ENCODE assay signal across 8 cellular contexts in the genomic region with DNA sequence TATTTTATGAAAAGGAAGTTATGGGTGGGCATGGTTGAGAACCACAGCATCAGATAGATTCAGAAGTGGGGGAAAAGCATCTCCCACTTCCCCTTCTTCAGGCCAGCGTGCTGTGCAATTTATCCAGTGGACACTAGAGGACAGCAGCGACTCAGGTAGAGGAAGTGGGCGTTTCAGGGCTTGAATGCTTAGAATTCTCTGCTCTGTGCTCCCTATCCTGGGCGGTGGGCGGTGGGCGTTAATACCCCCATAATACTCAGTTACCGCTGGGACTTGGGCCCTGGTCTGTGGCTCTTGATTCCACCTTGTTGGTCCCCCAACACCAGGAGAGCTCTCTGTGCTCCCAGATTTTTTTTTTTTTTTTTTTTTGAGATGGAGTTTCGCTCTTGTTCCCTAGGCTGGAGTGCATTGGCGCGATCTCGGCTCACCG. TPM values are rescaled to one million over a fixed set of nuclear protein-coding genes. Genes with fewer than 3 reads are reported as not detected.
DNase-seq lines count a peak whose midpoint lies in the region; ATAC-seq, FAIRE-seq and TF ChIP-seq lines count a peak whose summit lies in the region.

No MANE protein-coding gene starts in this region.

- H3K4me1 ChIP-seq in A549, result 0 out of 3 replicates have a peak, but pooled peaks cover 4% of the 10 kb centered on the region
- H3K4me1 ChIP-seq in testis, result peaks cover 7% of the 10 kb centered on the region

- DNase-seq in A549 (ENCODE audit: low read depth in 1 of 2, low spot score in 1 of 2), result peak; percentile 57 to 75
- peak; percentile 56 for DNase-seq in NCI-H2171 (lab: John Stamatoyannopoulos, UW)
- DNase-seq in activated CD4-positive, alpha-beta T cell treated with anti-CD3 and anti-CD28 coated beads for 36 hours, result peak; percentile 69
- peak; percentile 76 for DNase-seq in ecto neural progenitor cell (ENCODE audit: low spot score)
- peak; percentile 43 for DNase-seq in myocyte (ENCODE audit: low read depth)
- peak; percentile 60 for DNase-seq in testis

- 8% methylated on average over 12 of the region's 12 CpGs for WGBS in A549 (ENCODE audit: missing lambda C conversion rate)
- 26 to 27% methylated on average over 12 of the region's 12 CpGs for WGBS in testis, 2 donors

- H3K4me2 ChIP-seq in A549, result peak overlapping the region; percentile 66

- peak; percentile 84 to 85 for TF ChIP-seq RAD21 in A549 (conservative IDR thresholded peaks at IDR 0.05 in 1 of 2, IDR thresholded peaks at IDR 0.05 in 1 of 2)

- TF ChIP-seq EP300 in A549 (IDR thresholded peaks at IDR 0.05), result no peak

- no peaks in the 10 kb centered on the region for H3K27me3 Mint-ChIP-seq in activated CD4-positive, alpha-beta T cell treated with anti-CD3 and anti-CD28 coated beads for 36 hours

- no peak overlapping the region for H3K4me3 Mint-ChIP-seq in activated CD4-positive, alpha-beta T cell treated with anti-CD3 and anti-CD28 coated beads for 36 hours

- H3K27me3 ChIP-seq in testis, result no peaks in the 10 kb centered on the region

- H3K4me3 ChIP-seq in A549, result peak overlapping the region; percentile 42
- H3K4me3 ChIP-seq in GM12875 (ENCODE audit: low read depth, low read length), result no peak overlapping the region
- H3K4me3 ChIP-seq in testis, result no peak overlapping the region

- no peak overlapping the region for H3K27ac Mint-ChIP-seq in activated CD4-positive, alpha-beta T cell treated with anti-CD3 and anti-CD28 coated beads for 36 hours

- H3K27ac ChIP-seq in A549, result peak overlapping the region; percentile 49 to 73; a peak in 5 of 6 replicates
- H3K27ac ChIP-seq in testis, result no peak overlapping the region

- TF ChIP-seq CTCF in A549 (IDR thresholded peaks at IDR 0.05) (peak; percentile 90), GM12875 (IDR thresholded peaks at IDR 0.05; ENCODE audit: borderline replicate concordance, insufficient read depth, low read depth, low read length) (peak; percentile 93), testis (IDR thresholded peaks at IDR 0.05) (peak; percentile 23 to 70 (median 43))

- no peaks in the 10 kb centered on the region for H3K36me3 ChIP-seq in testis (ENCODE audit: low read depth, missing control alignments)

- no peaks in the 10 kb centered on the region for H3K4me1 Mint-ChIP-seq in activated CD4-positive, alpha-beta T cell treated with anti-CD3 and anti-CD28 coated beads for 36 hours

- ATAC-seq in A549 (peak; percentile 91 to 95), HG03025 (IDR thresholded peaks at IDR 0.05; ENCODE audit: low FRiP score, unreplicated experiment) (no peak)
- peak; percentile 81 for ATAC-seq in activated CD4-positive, alpha-beta T cell treated with anti-CD3 and anti-CD28 coated beads for 36 hours

- POLR2A ChIA-PET in A549 (lab: Yijun Ruan, JAX), result interaction anchor here (0.6 kb wide), 1 partner anchor 515 kb away, joined by 3 read pairs; no protein-coding TSS in a partner anchor
- POLR2A ChIA-PET in activated CD4-positive, alpha-beta T cell treated with anti-CD3 and anti-CD28 coated beads for 36 hours (lab: Charles Lee), result no interaction called here

- TF ChIP-seq POLR2A in A549 (IDR thresholded peaks at IDR 0.05; ENCODE audit: low read length) (no peak), testis (IDR thresholded peaks at IDR 0.05) (no peak)

- intact Hi-C loops in activated CD4-positive, alpha-beta T cell treated with anti-CD3 and anti-CD28 coated beads for 36 hours (cut with DNase I, micrococcal nuclease), result loop anchor here in 1 of 2 experiments (5.0 kb wide), 1 partner anchor 85 kb away; no protein-coding TSS in a partner anchor
- intact Hi-C loops in testis (cut with DNase I; ENCODE audit: low total_unique reads), result no loop called here

- no peaks in the 10 kb centered on the region for H3K36me3 Mint-ChIP-seq in activated CD4-positive, alpha-beta T cell treated with anti-CD3 and anti-CD28 coated beads for 36 hours (ENCODE audit: low read depth)

- no peaks in the 10 kb centered on the region for H3K9me3 Mint-ChIP-seq in activated CD4-positive, alpha-beta T cell treated with anti-CD3 and anti-CD28 coated beads for 36 hours (ENCODE audit: low read depth)

- CTCF ChIA-PET in A549 (lab: Yijun Ruan, JAX), result interaction anchor here (0.6 to 3.4 kb wide), 24 partner anchors 9 to 533 kb away, joined by 3 to 18 read pairs (median 4); no protein-coding TSS in a partner anchor
- CTCF ChIA-PET in activated CD4-positive, alpha-beta T cell treated with anti-CD3 and anti-CD28 coated beads for 36 hours (lab: Charles Lee), result interaction anchor here (0.7 to 1.1 kb wide), 2 partner anchors 29 to 82 kb away, joined by 3 to 7 read pairs; no protein-coding TSS in a partner anchor

- FAIRE-seq in A549 (lab: Jason Lieb, UNC), result no peak

- no peaks in the 10 kb centered on the region for H3K9me3 ChIP-seq in A549
- H3K9me3 ChIP-seq in testis, result no peaks in the 10 kb centered on the region

TF ChIP-seq in A549, 52 proteins besides CTCF, POLR2A, EP300 and RAD21:
- peak; percentile 59 for TF ChIP-seq SMC3 (IDR thresholded peaks at IDR 0.05)
- TF ChIP-seq EHF (CRISPR knock-in tag; IDR thresholded peaks at IDR 0.05), result no peak

RNA-seq across cellular contexts. Expression of a gene that starts 3.7 kb away (rescaled TPM):
- polyA plus RNA-seq in A549 (2011; rRNA removed) (not detected in 2 replicates), A549 (2017; fragmentation: RNase III; extraction: RNeasy Plus Mini Kit Qiagen cat#74134 plus additional on column Dnase treatment) (not detected in 3 replicates), testis (ENCODE audit: insufficient read depth, low read depth, low replicate concordance) (82.6 TPM)
- not detected in 2 replicates for polyA plus RNA-seq in A549 (2012; cell fraction: cytosol; rRNA removed)
- polyA plus RNA-seq in A549 (2012; cell fraction: nucleus; rRNA removed), result not detected in 2 replicates
- not detected in 2 replicates for polyA minus RNA-seq in A549 (2011; rRNA and poly(A)+ RNA removed)
- not detected for total RNA-seq in activated CD4-positive, alpha-beta T cell treated with anti-CD3 and anti-CD28 coated beads for 36 hours
- total RNA-seq in myocyte (not detected in 2 replicates), testis (10 to 100 TPM; 22.9 to 38.7 TPM)
- not detected for polyA plus RNA-seq in myocyte (2012)

RNA-seq across cellular contexts. Expression of a gene that starts 16.6 kb away (rescaled TPM):
- 3.9 and 4.6 TPM in 2 replicates for polyA plus RNA-seq in A549 (2011; rRNA removed)
- polyA plus RNA-seq in A549 (2012; cell fraction: cytosol; rRNA removed), result 2.6 and 3.0 TPM in 2 replicates
- 1.4 and 3.0 TPM in 2 replicates for polyA plus RNA-seq in A549 (2012; cell fraction: nucleus; rRNA removed)
- polyA plus RNA-seq in A549 (2017; fragmentation: RNase III; extraction: RNeasy Plus Mini Kit Qiagen cat#74134 plus additional on column Dnase treatment), result 3.3 to 4.3 TPM (median 3.6 TPM) in 3 replicates
- 2.9 and 3.0 TPM in 2 replicates for polyA minus RNA-seq in A549 (2011; rRNA and poly(A)+ RNA removed)
- total RNA-seq in activated CD4-positive, alpha-beta T cell treated with anti-CD3 and anti-CD28 coated beads for 36 hours, result 1 to 10 TPM; 4.4 to 6.5 TPM
- total RNA-seq in myocyte, result not detected in 2 replicates
- polyA plus RNA-seq in myocyte (2012), result not detected
- 10 to 100 TPM in 1 of 2 donors, 1 to 10 TPM in 1; 9.6 to 18.6 TPM for total RNA-seq in testis
- 19.3 TPM for polyA plus RNA-seq in testis (ENCODE audit: insufficient read depth, low read depth, low replicate concordance)

RNA-seq across cellular contexts. Expression of a gene that starts 34.1 kb away (rescaled TPM):
- polyA plus RNA-seq in A549 (2011; rRNA removed), result not detected in 2 replicates
- polyA plus RNA-seq in A549 (2012; cell fraction: cytosol; rRNA removed), result not detected in 2 replicates
- polyA plus RNA-seq in A549 (2012; cell fraction: nucleus; rRNA removed), result not detected in 2 replicates
- not detected in 3 replicates for polyA plus RNA-seq in A549 (2017; fragmentation: RNase III; extraction: RNeasy Plus Mini Kit Qiagen cat#74134 plus additional on column Dnase treatment)
- not detected in 2 replicates for polyA minus RNA-seq in A549 (2011; rRNA and poly(A)+ RNA removed)
- not detected for total RNA-seq in activated CD4-positive, alpha-beta T cell treated with anti-CD3 and anti-CD28 coated beads for 36 hours
- total RNA-seq in myocyte, result not detected in 2 replicates
- not detected for polyA plus RNA-seq in myocyte (2012)
- under 1 TPM in 1 of 2 donors, not detected in 1; 0.24 TPM for total RNA-seq in testis
- polyA plus RNA-seq in testis (ENCODE audit: insufficient read depth, low read depth, low replicate concordance), result not detected

RNA-seq across cellular contexts. Expression of a gene that starts 39.4 kb away (rescaled TPM):
- not detected in 2 replicates for polyA plus RNA-seq in A549 (2011; rRNA removed)
- not detected in 2 replicates for polyA plus RNA-seq in A549 (2012; cell fraction: cytosol; rRNA removed)
- polyA plus RNA-seq in A549 (2012; cell fraction: nucleus; rRNA removed), result not detected in 2 replicates
- not detected in 3 replicates for polyA plus RNA-seq in A549 (2017; fragmentation: RNase III; extraction: RNeasy Plus Mini Kit Qiagen cat#74134 plus additional on column Dnase treatment)
- not detected in 2 replicates for polyA minus RNA-seq in A549 (2011; rRNA and poly(A)+ RNA removed)
- total RNA-seq in activated CD4-positive, alpha-beta T cell treated with anti-CD3 and anti-CD28 coated beads for 36 hours, result not detected
- not detected in 2 replicates for total RNA-seq in myocyte
- not detected for polyA plus RNA-seq in myocyte (2012)
- 10 to 100 TPM; 11.4 to 12.3 TPM for total RNA-seq in testis
- polyA plus RNA-seq in testis (ENCODE audit: insufficient read depth, low read depth, low replicate concordance), result 57.5 TPM

RNA-seq across cellular contexts. Expression of a gene that starts 54.2 kb away (rescaled TPM):
- polyA plus RNA-seq in A549 (2011; rRNA removed) (0.10 TPM in 1 of 2 replicates, not detected in the other), A549 (2017; fragmentation: RNase III; extraction: RNeasy Plus Mini Kit Qiagen cat#74134 plus additional on column Dnase treatment) (not detected in 3 replicates), testis (ENCODE audit: insufficient read depth, low read depth, low replicate concordance) (not detected)
- not detected in 2 replicates for polyA plus RNA-seq in A549 (2012; cell fraction: cytosol; rRNA removed)
- not detected in 2 replicates for polyA plus RNA-seq in A549 (2012; cell fraction: nucleus; rRNA removed)
- not detected in 2 replicates for polyA minus RNA-seq in A549 (2011; rRNA and poly(A)+ RNA removed)
- not detected for total RNA-seq in activated CD4-positive, alpha-beta T cell treated with anti-CD3 and anti-CD28 coated beads for 36 hours
- total RNA-seq in myocyte (not detected in 2 replicates), testis (under 1 TPM in 1 of 2 donors, not detected in 1; 0.87 TPM)
- not detected for polyA plus RNA-seq in myocyte (2012)

Comparison
In these comparisons a context has a peak if more than half of its experiments do, and no peak if none do; other contexts are left out.
1. H3K27ac ChIP-seq: peak in A549 (2 of 2); none in testis (0 of 2).
2. CTCF ChIP-seq: peak in every context shown above with its lines; median percentile 93 in GM12875; 90 in A549; 43 in testis.
3. RNA of a gene that starts 3.7 kb away (total RNA-seq): 22.9 to 38.7 TPM in testis; not detected in activated CD4-positive, alpha-beta T cell treated with anti-CD3 and anti-CD28 coated beads for 36 hours and not detected in myocyte; every median in the first group is over 10 times any median in the second.
4. Peak in every context shown above with its lines, with median percentiles within 50 percentile points of each other: DNase-seq.